ENCODE assay signal across 8 cellular contexts in genomic region chr11:7665473-7666291, GRCh38. TPM values are rescaled to one million over a fixed set of nuclear protein-coding genes. Genes with fewer than 3 reads are reported as not detected.
A peak's percentile ranks its signal among the peaks of the same experiment; 100 is the strongest.
DNase-seq lines count a peak whose midpoint lies in the region; ATAC-seq lines count a peak whose summit lies in the region.

No MANE protein-coding gene starts in this region.

- no peaks in the 10 kb centered on the region for H3K9me3 Mint-ChIP-seq in activated CD4-positive, alpha-beta T cell treated with anti-CD3 and anti-CD28 coated beads, Interleukin-2, amount 10 ng/mL, durations not matched to agents 24 days and 14 days

- H3K27ac Mint-ChIP-seq in activated CD4-positive, alpha-beta T cell treated with anti-CD3 and anti-CD28 coated beads, Interleukin-2, amount 10 ng/mL, durations not matched to agents 24 days and 14 days, result no peak overlapping the region

- ATAC-seq in GM18868 (IDR thresholded peaks at IDR 0.05; ENCODE audit: unreplicated experiment) (peak; percentile 99), HG03060 (IDR thresholded peaks at IDR 0.05; ENCODE audit: low read depth, unreplicated experiment) (peak; percentile 91)

- H3K4me1 Mint-ChIP-seq in activated CD4-positive, alpha-beta T cell treated with anti-CD3 and anti-CD28 coated beads, Interleukin-2, amount 10 ng/mL, durations not matched to agents 24 days and 14 days, result peaks cover 4% of the 10 kb centered on the region

- DNase-seq in Ammon's horn (ENCODE audit: low spot score) (peak; percentile 82), NCI-H2227 treated with DMSO at 0.1 percent for 48 hours (lab: John Stamatoyannopoulos, UW) (peak; percentile 26), dermis blood vessel endothelial cell (peak; percentile 86), lung microvascular endothelial cell (ENCODE audit: low read depth in 2 of 2) (peak; percentile 74 to 85)
- peak; percentile 91 for DNase-seq in activated CD4-positive, alpha-beta T cell treated with anti-CD3 and anti-CD28 coated beads, Interleukin-2, amount 10 ng/mL, durations not matched to agents 24 days and 14 days
- DNase-seq in stimulated activated CD8-positive, alpha-beta memory T cell treated with anti-CD3 and anti-CD28 coated beads, Interleukin-2, amount 100 ng/mL, for 48 hours (ENCODE audit: low read depth in 2 of 2), result peak; percentile 57 to 75

- no peak overlapping the region for H3K4me3 Mint-ChIP-seq in activated CD4-positive, alpha-beta T cell treated with anti-CD3 and anti-CD28 coated beads, Interleukin-2, amount 10 ng/mL, durations not matched to agents 24 days and 14 days

- intact Hi-C loops in activated CD4-positive, alpha-beta T cell treated with anti-CD3 and anti-CD28 coated beads, Interleukin-2, amount 10 ng/mL, durations not matched to agents 24 days and 14 days (cut with micrococcal nuclease), result loop anchor here (1.0 to 2.0 kb wide), 3 partner anchors 93 to 567 kb away; partner anchors contain the start of gene PPFIBP2

- H3K36me3 Mint-ChIP-seq in activated CD4-positive, alpha-beta T cell treated with anti-CD3 and anti-CD28 coated beads, Interleukin-2, amount 10 ng/mL, durations not matched to agents 24 days and 14 days (ENCODE audit: low read depth), result no peaks in the 10 kb centered on the region

- H3K27me3 Mint-ChIP-seq in activated CD4-positive, alpha-beta T cell treated with anti-CD3 and anti-CD28 coated beads, Interleukin-2, amount 10 ng/mL, durations not matched to agents 24 days and 14 days, result peaks cover 2% of the 10 kb centered on the region

RNA-seq across cellular contexts. Expression of gene CYB5R2, which starts 7.6 kb away (rescaled TPM):
- 3.4 and 3.6 TPM in 2 replicates for total RNA-seq in activated CD4-positive, alpha-beta T cell treated with anti-CD3 and anti-CD28 coated beads, Interleukin-2, amount 10 ng/mL, durations not matched to agents 24 days and 14 days
- 0.47 TPM in 1 of 2 replicates, not detected in the other for total RNA-seq in dermis blood vessel endothelial cell
- under 0.01 and 0.22 TPM in 2 replicates for total RNA-seq in lung microvascular endothelial cell

RNA-seq across cellular contexts. Expression of gene OVCH2, which starts 40.6 kb away (rescaled TPM):
- total RNA-seq in activated CD4-positive, alpha-beta T cell treated with anti-CD3 and anti-CD28 coated beads, Interleukin-2, amount 10 ng/mL, durations not matched to agents 24 days and 14 days, result not detected in 2 replicates
- total RNA-seq in dermis blood vessel endothelial cell (not detected in 2 replicates), lung microvascular endothelial cell (not detected in 2 replicates)

Comparison
In these comparisons a context has a peak if more than half of its experiments do, and no peak if none do; other contexts are left out.
1. Peak in every context shown above with its lines: DNase-seq and ATAC-seq.
2. DNase-seq: peak in every context shown above with its lines; median percentile 91 in activated CD4-positive, alpha-beta T cell treated with anti-CD3 and anti-CD28 coated beads, Interleukin-2, amount 10 ng/mL, durations not matched to agents 24 days and 14 days; 86 in dermis blood vessel endothelial cell; 82 in Ammon's horn; 80 in lung microvascular endothelial cell; 66 in stimulated activated CD8-positive, alpha-beta memory T cell treated with anti-CD3 and anti-CD28 coated beads, Interleukin-2, amount 100 ng/mL, for 48 hours; 26 in NCI-H2227 treated with DMSO at 0.1 percent for 48 hours.